Comparison of ENCODE assay signal across 17 cellular contexts in the genomic region with DNA sequence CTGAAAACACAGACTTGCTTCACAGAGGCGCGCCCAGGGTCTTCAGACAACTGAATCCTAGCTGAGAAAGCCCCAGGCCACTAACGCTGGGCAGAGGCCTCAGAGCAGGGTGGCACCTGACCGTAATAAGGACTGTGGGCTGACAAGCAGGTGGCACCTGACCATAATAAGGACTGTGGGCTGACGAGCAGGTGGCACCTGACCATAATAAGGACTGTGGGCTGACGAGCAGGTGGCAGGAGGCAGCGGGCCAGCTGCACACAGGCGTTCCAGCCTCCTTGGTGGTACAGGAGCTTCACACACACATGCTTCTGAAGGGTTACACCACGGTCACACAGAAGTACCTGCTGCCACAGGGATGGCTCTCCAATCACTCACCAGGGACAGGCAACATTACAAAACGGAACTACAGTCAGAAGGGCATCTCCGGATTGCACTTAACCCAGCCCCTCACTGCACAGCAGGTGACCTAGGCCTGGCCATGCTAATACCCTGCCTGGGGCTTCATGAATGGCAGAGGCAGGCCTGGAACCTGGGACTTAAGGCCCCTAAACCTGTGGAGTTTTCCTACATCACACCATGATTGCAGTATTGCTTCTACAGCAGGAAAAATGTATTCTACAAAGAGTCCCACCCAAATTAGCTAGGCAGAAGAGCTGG. TPM values are rescaled to one million over a fixed set of nuclear protein-coding genes. Genes with fewer than 3 reads are reported as not detected.
DNase-seq lines count a peak whose midpoint lies in the region; ATAC-seq and TF ChIP-seq lines count a peak whose summit lies in the region.
"Had no signal": no experiment of that assay in that cellular context is flagged by ENCODE, and none has a peak within 500 bp of the region (broad histone marks: within the 10 kb centered on the region; RNA-seq: fewer than 3 reads in every experiment).

No MANE protein-coding gene starts in this region.

- H3K4me1 Mint-ChIP-seq in activated naive CD4-positive, alpha-beta T cell treated with anti-CD3 and anti-CD28 coated beads, Interleukin-2, amount 10 ng/mL, durations not matched to agents 7 days and 5 days, result no peaks in the 10 kb centered on the region
- H3K4me1 Mint-ChIP-seq: activated B cell treated with CpG ODN at 0.5 μM for 24 hours, nephron progenitor cell had no signal

- CTCF ChIA-PET in activated naive CD4-positive, alpha-beta T cell treated with anti-CD3 and anti-CD28 coated beads, Interleukin-2, amount 10 ng/mL, durations not matched to agents 7 days and 5 days (lab: Charles Lee), result interaction anchor here (0.7 kb wide), 1 partner anchor 1058 kb away, joined by 3 read pairs; no protein-coding TSS in a partner anchor

- no peak for TF ChIP-seq CTCF in osteoblast (IDR thresholded peaks at IDR 0.05; ENCODE audit: extremely low read depth, low read depth, low read length)

- no peaks in the 10 kb centered on the region for H3K4me1 ChIP-seq in osteoblast (ENCODE audit: insufficient read depth, low read length)
- H3K4me1 ChIP-seq: foreskin keratinocyte, vagina had no signal

- H3K27ac Mint-ChIP-seq in activated naive CD4-positive, alpha-beta T cell treated with anti-CD3 and anti-CD28 coated beads, Interleukin-2, amount 10 ng/mL, durations not matched to agents 7 days and 5 days, result no peak overlapping the region
- H3K27ac Mint-ChIP-seq: activated B cell treated with CpG ODN at 0.5 μM for 24 hours; activated naive CD4-positive, alpha-beta T cell treated with anti-CD3 and anti-CD28 coated beads, Interleukin-2, amount 50 U/mL, for 72 hours; nephron progenitor cell; stimulated activated naive CD8-positive, alpha-beta T cell treated with anti-CD3 and anti-CD28 coated beads, Interleukin-15, Interleukin-2, amounts not matched to agents 100 ng/mL and 50 ng/mL, for 24 hours had no signal

- H3K4me3 Mint-ChIP-seq in activated naive CD4-positive, alpha-beta T cell treated with anti-CD3 and anti-CD28 coated beads, Interleukin-2, amount 10 ng/mL, durations not matched to agents 7 days and 5 days, result no peak overlapping the region
- H3K4me3 Mint-ChIP-seq: activated B cell treated with CpG ODN at 0.5 μM for 24 hours; nephron progenitor cell; stimulated activated naive CD8-positive, alpha-beta T cell treated with anti-CD3 and anti-CD28 coated beads, Interleukin-15, Interleukin-2, amounts not matched to agents 100 ng/mL and 50 ng/mL, for 24 hours had no signal

- peaks cover 8% of the 10 kb centered on the region for H3K9me3 Mint-ChIP-seq in activated naive CD4-positive, alpha-beta T cell treated with anti-CD3 and anti-CD28 coated beads, Interleukin-2, amount 10 ng/mL, durations not matched to agents 7 days and 5 days
- H3K9me3 Mint-ChIP-seq: activated B cell treated with CpG ODN at 0.5 μM for 24 hours; activated naive CD4-positive, alpha-beta T cell treated with anti-CD3 and anti-CD28 coated beads, Interleukin-2, amount 50 U/mL, for 72 hours; stimulated activated naive CD8-positive, alpha-beta T cell treated with anti-CD3 and anti-CD28 coated beads, Interleukin-15, Interleukin-2, amounts not matched to agents 100 ng/mL and 50 ng/mL, for 24 hours had no signal

- no peaks in the 10 kb centered on the region for H3K9me3 ChIP-seq in osteoblast (ENCODE audit: low read depth, low read length)
- H3K9me3 ChIP-seq: vagina had no signal

- no peak overlapping the region for H3K4me3 ChIP-seq in osteoblast (ENCODE audit: insufficient read depth, low read length)
- H3K4me3 ChIP-seq: vagina had no signal

- no peak for ATAC-seq in HG02763 (IDR thresholded peaks at IDR 0.05; ENCODE audit: unreplicated experiment)
- ATAC-seq in left lobe of liver, result no peak
- ATAC-seq: activated naive CD4-positive, alpha-beta T cell treated with anti-CD3 and anti-CD28 coated beads, Interleukin-2, amount 50 U/mL, for 72 hours; foreskin keratinocyte had no signal

- no peaks in the 10 kb centered on the region for H3K36me3 Mint-ChIP-seq in activated naive CD4-positive, alpha-beta T cell treated with anti-CD3 and anti-CD28 coated beads, Interleukin-2, amount 10 ng/mL, durations not matched to agents 7 days and 5 days

- H3K27ac ChIP-seq in osteoblast (ENCODE audit: low read depth, low read length), result no peak overlapping the region
- H3K27ac ChIP-seq: foreskin keratinocyte, vagina had no signal

- DNase-seq in NCI-H1092 treated with DMSO at 0.1 percent for 48 hours (lab: John Stamatoyannopoulos, UW), result peak; percentile 42
- DNase-seq in NCI-H1092 (lab: John Stamatoyannopoulos, UW), result no peak
- peak; percentile 99 for DNase-seq in NCI-H2029 treated with DMSO at 0.1 percent for 48 hours (lab: John Stamatoyannopoulos, UW)
- DNase-seq in SW480 (ENCODE audit: low spot score), result peak; percentile 43
- peak; percentile 8 for DNase-seq in osteoblast (ENCODE audit: insufficient read length, low spot score, missing footprints)
- no peak for DNase-seq in activated naive CD4-positive, alpha-beta T cell treated with anti-CD3 and anti-CD28 coated beads, Interleukin-2, amount 10 ng/mL, durations not matched to agents 7 days and 5 days
- DNase-seq in left lobe of liver (ENCODE audit: low spot score), result no peak
- DNase-seq: activated B cell treated with CpG ODN at 0.5 μM for 24 hours, foreskin keratinocyte, GOT3, NCI-H226, nephron progenitor cell, T-helper 1 cell had no signal

- no peak overlapping the region for H3K4me2 ChIP-seq in osteoblast (ENCODE audit: insufficient read depth, low read length)

- H3K79me2 ChIP-seq in osteoblast (ENCODE audit: insufficient read depth, low read length), result no peaks in the 10 kb centered on the region

- no peak overlapping the region for H2AFZ ChIP-seq in osteoblast (ENCODE audit: low read length)

- peaks cover 3% of the 10 kb centered on the region for H3K36me3 ChIP-seq in osteoblast (ENCODE audit: insufficient read depth, low read length)
- H3K36me3 ChIP-seq: vagina had no signal

- no peaks in the 10 kb centered on the region for H3K27me3 Mint-ChIP-seq in activated naive CD4-positive, alpha-beta T cell treated with anti-CD3 and anti-CD28 coated beads, Interleukin-2, amount 10 ng/mL, durations not matched to agents 7 days and 5 days
- H3K27me3 Mint-ChIP-seq: stimulated activated naive CD8-positive, alpha-beta T cell treated with anti-CD3 and anti-CD28 coated beads, Interleukin-15, Interleukin-2, amounts not matched to agents 100 ng/mL and 50 ng/mL, for 24 hours had no signal

- H3K27me3 ChIP-seq in osteoblast (ENCODE audit: insufficient read depth, low read length), result no peaks in the 10 kb centered on the region
- H3K27me3 ChIP-seq: foreskin keratinocyte, vagina had no signal

- no peaks in the 10 kb centered on the region for H4K20me1 ChIP-seq in osteoblast (ENCODE audit: insufficient read depth, low read length)

RNA-seq across cellular contexts. Expression of a gene that starts 50.8 kb away (rescaled TPM):
- total RNA-seq in osteoblast (19.4 and 24.6 TPM in 2 replicates), left lobe of liver (11.9 TPM)

Comparison
In these comparisons a context has a peak if more than half of its experiments do, and no peak if none do; other contexts are left out.
1. DNase-seq: peak in NCI-H1092 treated with DMSO at 0.1 percent for 48 hours (single experiment), NCI-H2029 treated with DMSO at 0.1 percent for 48 hours (single experiment), SW480 (single experiment) and osteoblast (single experiment); none in NCI-H1092 (single experiment), activated naive CD4-positive, alpha-beta T cell treated with anti-CD3 and anti-CD28 coated beads, Interleukin-2, amount 10 ng/mL, durations not matched to agents 7 days and 5 days (single experiment) and left lobe of liver (single experiment).